Comparison of ENCODE assay signal across 23 cellular contexts in the genomic region with DNA sequence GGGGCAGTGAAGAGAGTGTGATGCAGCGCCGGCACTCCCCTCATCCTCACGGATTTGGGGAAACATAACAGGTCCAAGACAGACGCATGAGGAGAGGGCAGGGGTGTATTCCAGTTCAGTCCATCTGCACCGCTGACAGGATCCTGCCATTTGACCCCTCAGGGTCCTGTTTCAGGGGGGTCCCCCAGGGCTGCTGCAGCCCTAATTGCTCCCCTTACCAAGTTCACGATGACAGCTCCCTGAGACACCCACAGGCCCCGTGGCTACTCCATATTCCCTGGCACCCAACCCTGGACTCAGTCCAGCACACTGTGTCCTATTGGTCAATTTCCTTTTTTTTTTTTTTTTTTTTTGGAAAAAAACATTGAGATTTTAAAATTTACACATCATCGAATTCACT. TPM values are rescaled to one million over a fixed set of nuclear protein-coding genes. Genes with fewer than 3 reads are reported as not detected.
"Had no signal": no experiment of that assay in that cellular context is flagged by ENCODE, and none has a peak within 500 bp of the region (broad histone marks: within the 10 kb centered on the region; RNA-seq: fewer than 3 reads in every experiment).

No MANE protein-coding gene starts in this region.

- H3K27me3 ChIP-seq: tibial nerve had no signal

- DNase-seq: activated B cell treated with CpG ODN at 0.5 μM for 24 hours; activated CD4-positive, alpha-beta T cell treated with anti-CD3 and anti-CD28 coated beads, Interleukin-2, amount 50 U/mL, for 1 hour; activated CD8-positive, alpha-beta T cell treated with anti-CD3 and anti-CD28 coated beads for 36 hours; activated gamma-delta T cell treated with Interleukin-2 at 50 U/mL for 16 hours; activated naive CD4-positive, alpha-beta T cell treated with anti-CD3 and anti-CD28 coated beads, Interleukin-2, amount 50 U/mL, for 16 hours; activated T-cell treated with anti-CD3 and anti-CD28 coated beads, Interleukin-2, amount 50 U/mL, for 4 hours; amniotic stem cell; central memory CD4-positive, alpha-beta T cell; dermis blood vessel endothelial cell; effector CD4-positive, alpha-beta T cell; esophagus squamous epithelium; left ventricle myocardium inferior; occipital lobe; stimulated activated CD4-positive, alpha-beta T cell treated with anti-CD3 and anti-CD28 coated beads, Interleukin-15, amount 100 ng/mL, for 24 hours; stimulated activated CD4-positive, alpha-beta T cell treated with anti-CD3 and anti-CD28 coated beads, Interleukin-2, amount 100 ng/mL, for 24 hours; stimulated activated naive B cell treated with anti-CD40 and anti-IgM and Interleukin-4, amounts not matched to agents 10 μg/mL and 1 μg/mL and 100 μg/mL, for 72 hours; T-cell had no signal

- H3K27ac ChIP-seq: epithelial cell of prostate, esophagus squamous epithelium, left ventricle myocardium inferior, suprapubic skin, tibial nerve had no signal

- H3K4me3 ChIP-seq: esophagus squamous epithelium, left ventricle myocardium inferior, smooth muscle cell, suprapubic skin, tibial nerve had no signal

- ATAC-seq: activated CD8-positive, alpha-beta T cell treated with anti-CD3 and anti-CD28 coated beads for 36 hours; activated T-cell treated with anti-CD3 and anti-CD28 coated beads, Interleukin-2, amount 50 U/mL, for 4 hours; activated T-helper 17 cell treated with anti-CD3 and anti-CD28 coated beads, Interleukin-2, amount 50 U/mL, for 72 hours; stimulated activated naive B cell treated with anti-CD40 and anti-IgM and Interleukin-4, amounts not matched to agents 10 μg/mL and 1 μg/mL and 100 μg/mL, for 72 hours; T-cell had no signal

- H3K9me3 ChIP-seq: esophagus squamous epithelium, left ventricle myocardium inferior, suprapubic skin had no signal

- H3K4me1 ChIP-seq: left ventricle myocardium inferior had no signal

RNA-seq across cellular contexts. Expression of a gene that starts 41.5 kb away (rescaled TPM):
- total RNA-seq: activated CD8-positive, alpha-beta T cell treated with anti-CD3 and anti-CD28 coated beads for 36 hours; activated T-helper 17 cell treated with anti-CD3 and anti-CD28 coated beads, Interleukin-2, amount 50 U/mL, for 72 hours; T-helper 2 cell treated with Interferon-gamma antibody and Interleukin-4, amounts not matched to agents 100 ng/mL and 5 ng/mL, for 36 hours had no signal
